ENCODE assay signal across 1 cellular context in genomic region chr16:68215302-68215701, GRCh38.
TF ChIP-seq lines count a peak whose summit lies in the region.

No MANE protein-coding gene starts in this region.

TF ChIP-seq in WTC11, 78 proteins besides CTCF, POLR2A, EP300 and RAD21 (continued from another document):
- TF ChIP-seq AFF4 (CRISPR knock-in tag; IDR thresholded peaks at IDR 0.05; ENCODE audit: borderline replicate concordance) (no peak), ELF4 (CRISPR knock-in tag; IDR thresholded peaks at IDR 0.05; ENCODE audit: low read depth) (no peak), SMAD3 (CRISPR knock-in tag; IDR thresholded peaks at IDR 0.05; ENCODE audit: borderline replicate concordance) (no peak)
TF ChIP-seq in WTC11: peak in this region for 0.
